17 cellular contexts compared by ENCODE assay signal in genomic region chr12:110568752-110569151, GRCh38. TPM values are rescaled to one million over a fixed set of nuclear protein-coding genes. Genes with fewer than 3 reads are reported as not detected.
DNase-seq lines count a peak whose midpoint lies in the region; ATAC-seq and TF ChIP-seq lines count a peak whose summit lies in the region.
"Had no signal": no experiment of that assay in that cellular context is flagged by ENCODE, and none has a peak within 500 bp of the region (broad histone marks: within the 10 kb centered on the region; RNA-seq: fewer than 3 reads in every experiment).

No MANE protein-coding gene starts in this region.

- peaks cover 0 to 20% of the 10 kb centered on the region in 2 donors for H3K4me1 ChIP-seq in naive thymus-derived CD4-positive, alpha-beta T cell (ENCODE audit: control insufficient read depth in 2 of 2, insufficient read depth in 2 of 2, low read length in 2 of 2)

- no peaks in the 10 kb centered on the region for H3K36me3 ChIP-seq in naive thymus-derived CD4-positive, alpha-beta T cell (ENCODE audit: control insufficient read depth in 2 of 3, insufficient read depth in 3 of 3, low read length in 3 of 3)

- no peak for TF ChIP-seq CTCF in RWPE1 (conservative IDR thresholded peaks at IDR 0.05; ENCODE audit: low read depth)
- no peak for TF ChIP-seq CTCF in WTC11 (IDR thresholded peaks at IDR 0.05)

- H3K9me3 ChIP-seq in naive thymus-derived CD4-positive, alpha-beta T cell (ENCODE audit: control insufficient read depth in 2 of 3, low read length in 3 of 3), result peaks cover 0 to 9% (median 6%) of the 10 kb centered on the region in 3 experiments

- intact Hi-C loops in naive thymus-derived CD4-positive, alpha-beta T cell (cut with micrococcal nuclease), result no loop called here

- no peak overlapping the region for H3K4me3 ChIP-seq in naive thymus-derived CD4-positive, alpha-beta T cell (ENCODE audit: low read length)
- H3K4me3 ChIP-seq: BLaER1 treated with 17β-estradiol and CSF1 and Interleukin-3, amounts not matched to agents 10 nM and 100 nM; GM12878 had no signal

- H3K36me3 Mint-ChIP-seq in activated T-cell treated with anti-CD3 and anti-CD28 coated beads, Interleukin-2, amount 50 U/mL, for 24 hours (ENCODE audit: low read depth), result peaks cover 44% of the 10 kb centered on the region
- H3K36me3 Mint-ChIP-seq in activated T-cell treated with anti-CD3 and anti-CD28 coated beads, Interleukin-2, amount 50 U/mL, for 4 hours (ENCODE audit: insufficient read depth), result peaks cover 18% of the 10 kb centered on the region
- peaks cover 34% of the 10 kb centered on the region for H3K36me3 Mint-ChIP-seq in WTC11
- H3K36me3 Mint-ChIP-seq in naive thymus-derived CD4-positive, alpha-beta T cell, result peaks cover 4 to 44% (median 20%) of the 10 kb centered on the region in 5 donors

- H3K4me1 Mint-ChIP-seq in activated T-cell treated with anti-CD3 and anti-CD28 coated beads, Interleukin-2, amount 50 U/mL, for 24 hours (ENCODE audit: low read depth), result peaks cover 67% of the 10 kb centered on the region
- peaks cover 56% of the 10 kb centered on the region for H3K4me1 Mint-ChIP-seq in activated T-cell treated with anti-CD3 and anti-CD28 coated beads, Interleukin-2, amount 50 U/mL, for 4 hours (ENCODE audit: low read depth)
- H3K4me1 Mint-ChIP-seq in WTC11, result peaks cover 21% of the 10 kb centered on the region
- peaks cover 28 to 55% (median 49%) of the 10 kb centered on the region in 7 donors for H3K4me1 Mint-ChIP-seq in naive thymus-derived CD4-positive, alpha-beta T cell

- POLR2A ChIA-PET in RWPE1 (lab: Yijun Ruan, JAX; ENCODE audit: low non-redundant PET) (no interaction called here), WTC11 (lab: Charles Lee) (no interaction called here)
- POLR2A ChIA-PET in naive thymus-derived CD4-positive, alpha-beta T cell (lab: Charles Lee), result interaction anchor here (1.0 kb wide), 1 partner anchor 16 kb away, joined by 3 read pairs; no protein-coding TSS in a partner anchor

- H3K27me3 Mint-ChIP-seq in activated T-cell treated with anti-CD3 and anti-CD28 coated beads, Interleukin-2, amount 50 U/mL, for 24 hours, result no peaks in the 10 kb centered on the region
- H3K27me3 Mint-ChIP-seq in activated T-cell treated with anti-CD3 and anti-CD28 coated beads, Interleukin-2, amount 50 U/mL, for 4 hours (ENCODE audit: low read depth), result no peaks in the 10 kb centered on the region
- peaks cover 2% of the 10 kb centered on the region; the same call in 1 of the 2 replicates for H3K27me3 Mint-ChIP-seq in WTC11 (ENCODE audit: low read depth)
- H3K27me3 Mint-ChIP-seq in naive thymus-derived CD4-positive, alpha-beta T cell, result no peaks in the 10 kb centered on the region
- H3K27me3 Mint-ChIP-seq: B cell; CD8-positive, alpha-beta memory T cell had no signal

- no peaks in the 10 kb centered on the region for H3K27me3 ChIP-seq in naive thymus-derived CD4-positive, alpha-beta T cell (ENCODE audit: control insufficient read depth in 2 of 2, insufficient read depth in 2 of 2, low read length in 2 of 2)
- H3K27me3 ChIP-seq: BLaER1 treated with 17β-estradiol and CSF1 and Interleukin-3, amounts not matched to agents 10 nM and 100 nM had no signal

- no peak for ATAC-seq in activated T-cell treated with anti-CD3 and anti-CD28 coated beads, Interleukin-2, amount 50 U/mL, for 4 hours
- ATAC-seq in WTC11, result no peak
- ATAC-seq in naive thymus-derived CD4-positive, alpha-beta T cell, result no peak
- ATAC-seq: GM12878 had no signal

- CTCF ChIA-PET in RWPE1 (lab: Yijun Ruan, JAX) (no interaction called here), WTC11 (lab: Charles Lee) (interaction anchor here (0.7 kb wide), 1 partner anchor 125 kb away, joined by 4 read pairs; no protein-coding TSS in a partner anchor)
- CTCF ChIA-PET in naive thymus-derived CD4-positive, alpha-beta T cell (lab: Charles Lee), result interaction anchor here (1.0 kb wide), 1 partner anchor 33 kb away, joined by 4 read pairs; no protein-coding TSS in a partner anchor

- DNase-seq in activated T-cell treated with anti-CD3 and anti-CD28 coated beads, Interleukin-2, amount 50 U/mL, for 24 hours, result no peak
- DNase-seq in activated T-cell treated with anti-CD3 and anti-CD28 coated beads, Interleukin-2, amount 50 U/mL, for 4 hours, result no peak
- DNase-seq in RWPE1 (ENCODE audit: low spot score) (no peak), WTC11 (ENCODE audit: low spot score) (no peak), NCI-H1092 (lab: John Stamatoyannopoulos, UW) (no peak)
- no peak for DNase-seq in naive thymus-derived CD4-positive, alpha-beta T cell
- no peak for DNase-seq in stimulated activated naive CD4-positive, alpha-beta T cell treated with Interleukin-2 at 50 U/mL for 16 hours (lab: John Stamatoyannopoulos, UW)
- DNase-seq: CD8-positive, alpha-beta memory T cell; COR-L47; DMS 273 treated with DMSO at 0.1 percent for 48 hours; DMS53; DND-41; EL; H9 had no signal

- H3K27ac Mint-ChIP-seq in activated T-cell treated with anti-CD3 and anti-CD28 coated beads, Interleukin-2, amount 50 U/mL, for 24 hours, result peak overlapping the region; percentile 33
- no peak overlapping the region for H3K27ac Mint-ChIP-seq in WTC11
- peak overlapping the region in 2 of 9 donors; percentile 28 to 96 for H3K27ac Mint-ChIP-seq in naive thymus-derived CD4-positive, alpha-beta T cell
- H3K27ac Mint-ChIP-seq: H9 had no signal

- H3K27ac ChIP-seq in RWPE1, result 0 out of 2 replicates have a peak overlapping the region, but pooled peaks have one; percentile 25
- H3K27ac ChIP-seq in naive thymus-derived CD4-positive, alpha-beta T cell (ENCODE audit: low read depth, low read length), result peak overlapping the region; percentile 2
- H3K27ac ChIP-seq: BLaER1 treated with 17β-estradiol and CSF1 and Interleukin-3, amounts not matched to agents 10 nM and 100 nM had no signal

- H3K9me3 Mint-ChIP-seq in activated T-cell treated with anti-CD3 and anti-CD28 coated beads, Interleukin-2, amount 50 U/mL, for 24 hours, result peaks cover 18% of the 10 kb centered on the region
- peaks cover 9% of the 10 kb centered on the region for H3K9me3 Mint-ChIP-seq in activated T-cell treated with anti-CD3 and anti-CD28 coated beads, Interleukin-2, amount 50 U/mL, for 4 hours
- H3K9me3 Mint-ChIP-seq in WTC11, result peaks cover 30% of the 10 kb centered on the region
- H3K9me3 Mint-ChIP-seq in naive thymus-derived CD4-positive, alpha-beta T cell, result peaks cover 0 to 29% (median 18%) of the 10 kb centered on the region in 11 donors

- H3K4me3 Mint-ChIP-seq in activated T-cell treated with anti-CD3 and anti-CD28 coated beads, Interleukin-2, amount 50 U/mL, for 24 hours, result no peak overlapping the region
- no peak overlapping the region for H3K4me3 Mint-ChIP-seq in activated T-cell treated with anti-CD3 and anti-CD28 coated beads, Interleukin-2, amount 50 U/mL, for 4 hours
- no peak overlapping the region for H3K4me3 Mint-ChIP-seq in WTC11
- H3K4me3 Mint-ChIP-seq in naive thymus-derived CD4-positive, alpha-beta T cell, result no peak overlapping the region
- H3K4me3 Mint-ChIP-seq: B cell, H9 had no signal

TF ChIP-seq in WTC11, 78 proteins besides CTCF, POLR2A, EP300 and RAD21:
- TF ChIP-seq ZNF219 (CRISPR knock-in tag; IDR thresholded peaks at IDR 0.05; ENCODE audit: borderline replicate concordance) (no peak), ZNF121 (CRISPR knock-in tag; IDR thresholded peaks at IDR 0.05) (0 out of 2 replicates have a peak, but pooled peaks have one; percentile 36)
TF ChIP-seq in WTC11: peak in this region for 1.

RNA-seq across cellular contexts. Expression of gene PPTC7, which starts 14.4 kb away (rescaled TPM):
- total RNA-seq in activated T-cell treated with anti-CD3 and anti-CD28 coated beads, Interleukin-2, amount 50 U/mL, for 4 hours, result 10 to 100 TPM; 74.2 to 76.4 (median 74.4) TPM
- 14.2 to 15.6 TPM (median 14.9 TPM) in 3 replicates for total RNA-seq in WTC11 (2021)
- total RNA-seq in naive thymus-derived CD4-positive, alpha-beta T cell, result 10 to 100 TPM; 36.7 to 43.8 (median 38.8) TPM
- 10 to 100 TPM in 1 of 2 donors, 1 to 10 TPM in 1; 9.7 to 10.7 TPM for polyA plus RNA-seq in naive thymus-derived CD4-positive, alpha-beta T cell

RNA-seq across cellular contexts. Expression of gene TCTN1, which starts 45.2 kb away (rescaled TPM):
- total RNA-seq in activated T-cell treated with anti-CD3 and anti-CD28 coated beads, Interleukin-2, amount 50 U/mL, for 4 hours, result 1 to 10 TPM; 3.5 to 4.4 (median 3.6) TPM
- total RNA-seq in WTC11 (2021), result 10.3 to 15.9 TPM (median 13.9 TPM) in 3 replicates
- 10 to 100 TPM in 3 of 5 experiments, 1 to 10 TPM in 2; 5.2 to 13.0 (median 10.2) TPM for total RNA-seq in naive thymus-derived CD4-positive, alpha-beta T cell
- polyA plus RNA-seq in naive thymus-derived CD4-positive, alpha-beta T cell, result 1 to 10 TPM; 4.2 to 8.8 TPM
